7 cellular contexts compared by ENCODE assay signal in the genomic region with DNA sequence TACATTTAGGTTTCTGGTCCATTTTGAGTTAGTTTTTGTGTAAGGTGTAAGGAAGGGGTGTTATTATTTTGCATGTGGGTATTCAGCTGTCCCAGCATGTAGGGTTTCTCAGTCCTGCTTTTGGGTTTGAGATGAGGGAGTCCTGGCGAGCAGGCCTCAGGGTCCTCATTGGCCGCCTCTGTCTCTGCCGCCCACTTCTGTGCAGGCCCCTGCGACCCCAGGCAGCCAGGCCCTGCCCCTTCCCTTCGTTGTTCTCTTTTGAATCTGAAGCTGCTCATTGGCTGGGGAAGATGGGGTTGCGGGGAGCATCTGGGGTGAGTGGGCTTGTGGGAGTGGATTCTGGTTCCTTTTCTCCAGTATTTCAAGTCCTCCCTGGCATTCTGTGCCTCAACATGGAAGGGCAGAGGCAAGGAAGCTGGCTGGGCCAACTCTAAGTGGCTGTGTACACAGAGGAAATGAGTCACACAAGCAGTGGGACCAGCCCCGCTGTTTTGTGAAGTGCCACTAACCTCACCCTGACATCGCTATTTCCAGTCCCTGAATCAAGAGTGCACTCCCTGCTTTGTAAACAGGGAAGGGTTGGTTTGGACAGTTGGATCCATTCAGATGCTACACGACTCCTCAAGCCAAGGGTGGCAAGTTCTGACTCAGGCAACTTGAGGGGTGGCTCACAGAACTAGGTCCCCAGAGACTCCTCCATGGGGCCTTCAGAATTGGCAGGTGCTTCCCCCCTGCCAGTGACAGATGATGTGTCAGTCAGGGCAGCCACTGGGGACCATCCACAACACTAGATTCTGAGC.
A peak's percentile ranks its signal among the peaks of the same experiment; 100 is the strongest.
DNase-seq lines count a peak whose midpoint lies in the region; ATAC-seq and TF ChIP-seq lines count a peak whose summit lies in the region.
"Not testable (repeated sequence)": the region's sequence is repeated elsewhere in the genome, so short reads cannot be mapped to it uniquely, and the experiment has no call there.

No MANE protein-coding gene starts in this region.

- peak overlapping the region; percentile 23 for H3K4me3 ChIP-seq in Loucy (ENCODE audit: low read length, poor library complexity, severe bottlenecking)
- H3K4me3 ChIP-seq in SK-N-SH (ENCODE audit: low read depth in 2 of 2, low read length in 1 of 2); smooth muscle cell: not testable (repeated sequence)

- not testable (repeated sequence) for H3K79me2 ChIP-seq in Loucy (ENCODE audit: insufficient read depth, low read length); SK-N-SH (ENCODE audit: insufficient read depth); smooth muscle cell (ENCODE audit: low read depth)

- H3F3A ChIP-seq in Loucy (ENCODE audit: low read depth); SK-N-SH (replicated peaks; ENCODE audit: insufficient read depth); smooth muscle cell (ENCODE audit: low read depth): not testable (repeated sequence)

- POLR2A ChIA-PET in SK-N-SH (lab: Yijun Ruan, JAX), result not testable (repeated sequence)

- H4K20me1 ChIP-seq in Loucy (ENCODE audit: insufficient read depth, low read length, poor library complexity, severe bottlenecking); SK-N-SH (ENCODE audit: insufficient read depth); smooth muscle cell (ENCODE audit: low read depth): not testable (repeated sequence)

- H2AFZ ChIP-seq in Loucy (ENCODE audit: low read length), result peak overlapping the region; percentile 11; the same call in 1 of the 2 replicates
- not testable (repeated sequence) for H2AFZ ChIP-seq in SK-N-SH (ENCODE audit: low read depth); smooth muscle cell (ENCODE audit: low read depth)

- WGBS in SK-N-SH (ENCODE audit: low lambda C conversion rate), result 70% methylated on average over 7 of the region's 9 CpGs
- WGBS in smooth muscle cell (ENCODE audit: low lambda C conversion rate), result 42% methylated on average over 7 of the region's 9 CpGs

- H3K27me3 ChIP-seq in Loucy (ENCODE audit: insufficient read depth, low read length, poor library complexity, severe bottlenecking); SK-N-SH (ENCODE audit: insufficient read depth); smooth muscle cell (ENCODE audit: low read depth): not testable (repeated sequence)

- peak; percentile 97 for ATAC-seq in GM18511 (IDR thresholded peaks at IDR 0.05; ENCODE audit: unreplicated experiment)
- ATAC-seq in HG02759 (IDR thresholded peaks at IDR 0.05; ENCODE audit: unreplicated experiment), result peak; percentile 91
- ATAC-seq in Right ventricle myocardium inferior, result peak; percentile 75

- intact Hi-C loops in Right ventricle myocardium inferior (cut with DNase I), result not testable (repeated sequence)

- H3K9ac ChIP-seq in Loucy (ENCODE audit: low read depth, low read length, poor library complexity, severe bottlenecking), result peak overlapping the region; percentile 60
- not testable (repeated sequence) for H3K9ac ChIP-seq in SK-N-SH; smooth muscle cell (ENCODE audit: low read depth)

- TF ChIP-seq CTCF in Loucy (conservative IDR thresholded peaks at IDR 0.05; ENCODE audit: low read length); SK-N-SH (IDR thresholded peaks at IDR 0.05); smooth muscle cell (IDR thresholded peaks at IDR 0.05; ENCODE audit: borderline replicate concordance, insufficient read depth, poor library complexity, severe bottlenecking): not testable (repeated sequence)

- H3K4me2 ChIP-seq in Loucy (ENCODE audit: low read depth, low read length, poor library complexity, severe bottlenecking) (peak overlapping the region; percentile 57), SK-N-SH (0 out of 2 replicates have a peak overlapping the region, but pooled peaks have one; percentile 17)
- H3K4me2 ChIP-seq in smooth muscle cell, result not testable (repeated sequence)

- H3K9me2 ChIP-seq in Loucy (replicated peaks; ENCODE audit: low read depth, low read length); SK-N-SH: not testable (repeated sequence)

- H3K27ac ChIP-seq in SK-N-SH (ENCODE audit: low read depth in 2 of 2, low read length in 1 of 2), result not testable (repeated sequence)
- H3K27ac ChIP-seq in smooth muscle cell (ENCODE audit: low read depth), result peak overlapping the region; percentile 60

- not testable (repeated sequence) for H3K9me3 ChIP-seq in Loucy (ENCODE audit: insufficient read depth, low read depth, low read length); SK-N-SH; smooth muscle cell (replicated peaks; ENCODE audit: low read depth)

- H3K36me3 ChIP-seq in Loucy (ENCODE audit: insufficient read depth, low read length); SK-N-SH (replicated peaks in 1 of 2; ENCODE audit: control insufficient read depth in 1 of 2, insufficient read depth in 2 of 2, low read length in 1 of 2); smooth muscle cell (ENCODE audit: low read depth): not testable (repeated sequence)

- DNase-seq in SK-N-SH; smooth muscle cell (lab: John Stamatoyannopoulos, UW; ENCODE audit: unreplicated experiment): not testable (repeated sequence)
- DNase-seq in activated effector memory CD4-positive, alpha-beta T cell treated with anti-CD3 and anti-CD28 coated beads, Interleukin-2, amount 50 U/mL, for 16 hours, result peak; percentile 78
- peak; percentile 78 for DNase-seq in Right ventricle myocardium inferior (ENCODE audit: missing footprints)

- not testable (repeated sequence) for TF ChIP-seq EP300 in SK-N-SH (IDR thresholded peaks at IDR 0.05; ENCODE audit: borderline replicate concordance in 1 of 2, low read depth in 1 of 2, low read length in 1 of 2)

- not testable (repeated sequence) for TF ChIP-seq RAD21 in SK-N-SH (IDR thresholded peaks at IDR 0.05; ENCODE audit: low read length)

- H3K4me1 ChIP-seq in Loucy (ENCODE audit: insufficient read depth, low read length, poor library complexity, severe bottlenecking), result peaks cover 15% of the 10 kb centered on the region
- not testable (repeated sequence) for H3K4me1 ChIP-seq in SK-N-SH (ENCODE audit: control insufficient read depth in 1 of 2, insufficient read depth in 2 of 2, low read depth in 1 of 2, low read length in 1 of 2); smooth muscle cell (ENCODE audit: low read depth)

- CTCF ChIA-PET in SK-N-SH (lab: Yijun Ruan, JAX), result not testable (repeated sequence)

TF ChIP-seq in SK-N-SH, 30 proteins besides CTCF, POLR2A, EP300 and RAD21:
- TF ChIP-seq JUND (IDR thresholded peaks at IDR 0.05) (peak; percentile 54), FOSL2 (IDR thresholded peaks at IDR 0.05; ENCODE audit: borderline replicate concordance, low read depth) (peak; percentile 60; the same call in 1 of the 2 replicates)
